ENCODE assay signal across 1 cellular context in genomic region chr19:39479319-39479801, GRCh38.
A peak's percentile ranks its signal among the peaks of the same experiment; 100 is the strongest.
TF ChIP-seq lines count a peak whose summit lies in the region.
"Not testable (repeated sequence)": the region's sequence is repeated elsewhere in the genome, so short reads cannot be mapped to it uniquely, and the experiment has no call there.

No MANE protein-coding gene starts in this region.

TF ChIP-seq in K562, 482 proteins besides CTCF, POLR2A, EP300 and RAD21 (continued from another document):
- TF ChIP-seq CREB3 (tag; conservative IDR thresholded peaks at IDR 0.05; ENCODE audit: low read depth): peak; percentile 83
- TF ChIP-seq ATF4 (CRISPR knock-in tag; IDR thresholded peaks at IDR 0.05): peak; percentile 62
- not testable (repeated sequence) for TF ChIP-seq ZNF740, NR4A1 (CRISPR knock-in tag; IDR thresholded peaks at IDR 0.05)
- peak in 1 of 2 experiments; percentile 88; a peak in 2 of 4 replicates for TF ChIP-seq ZNF740 (tag; IDR thresholded peaks at IDR 0.05)
- TF ChIP-seq MGA (IDR thresholded peaks at IDR 0.05): 0 out of 2 replicates have a peak, but pooled peaks have one; percentile 45
- TF ChIP-seq ZFP1 (CRISPR knock-in tag; IDR thresholded peaks at IDR 0.05): 0 out of 2 replicates have a peak, but pooled peaks have one; percentile 33
- peak; percentile 92 for TF ChIP-seq NR4A1 (tag; IDR thresholded peaks at IDR 0.05)
- 0 out of 2 replicates have a peak, but pooled peaks have one; percentile 42 for TF ChIP-seq ZNF134 (CRISPR knock-in tag; conservative IDR thresholded peaks at IDR 0.05)
- 0 out of 2 replicates have a peak, but pooled peaks have one; percentile 73 for TF ChIP-seq ZBTB17 (CRISPR knock-in tag; IDR thresholded peaks at IDR 0.05)
- peak; percentile 54; the same call in 1 of the 2 replicates for TF ChIP-seq ZNF395 (CRISPR knock-in tag; IDR thresholded peaks at IDR 0.05)
- peak; percentile 42; the same call in 1 of the 2 replicates for TF ChIP-seq ZNF197 (CRISPR knock-in tag; IDR thresholded peaks at IDR 0.05; ENCODE audit: low read depth)
- TF ChIP-seq ZNF311 (CRISPR knock-in tag; IDR thresholded peaks at IDR 0.05): peak; percentile 89
- TF ChIP-seq CBFA2T2 (conservative IDR thresholded peaks at IDR 0.05): 0 out of 2 replicates have a peak, but pooled peaks have one; percentile 16
- 0 out of 2 replicates have a peak, but pooled peaks have one; percentile 31 for TF ChIP-seq HDAC2 (IDR thresholded peaks at IDR 0.05)
- peak; percentile 40; the same call in 1 of the 2 replicates for TF ChIP-seq ZNF583 (CRISPR knock-in tag; IDR thresholded peaks at IDR 0.05)
- TF ChIP-seq CUX1 (CRISPR knock-in tag; IDR thresholded peaks at IDR 0.05): 0 out of 2 replicates have a peak, but pooled peaks have one; percentile 20
- TF ChIP-seq ZNF76 (CRISPR knock-in tag; IDR thresholded peaks at IDR 0.05; ENCODE audit: borderline replicate concordance): peak; percentile 46; the same call in 1 of the 2 replicates
- TF ChIP-seq ZNF639 (CRISPR knock-in tag; conservative IDR thresholded peaks at IDR 0.05 in 1 of 2, IDR thresholded peaks at IDR 0.05 in 1 of 2): peak in 1 of 2 experiments; percentile 53; a peak in 1 of 4 replicates
